Comparison of ENCODE assay signal across 22 cellular contexts in genomic region chr2:98281607-98282006, GRCh38.
"Had no signal": no experiment of that assay in that cellular context is flagged by ENCODE, and none has a peak within 500 bp of the region (broad histone marks: within the 10 kb centered on the region; RNA-seq: fewer than 3 reads in every experiment).

No MANE protein-coding gene starts in this region.

- H3K4me1 ChIP-seq: esophagus muscularis mucosa, left ventricle myocardium inferior, testis had no signal

- H3K9me3 Mint-ChIP-seq: activated CD4-positive, alpha-beta memory T cell treated with anti-CD3 and anti-CD28 coated beads for 36 hours; activated naive CD4-positive, alpha-beta T cell treated with anti-CD3 and anti-CD28 coated beads for 36 hours; type B pancreatic cell had no signal

- DNase-seq: activated B cell treated with CpG ODN at 0.5 μM for 24 hours; activated CD4-positive, alpha-beta memory T cell treated with anti-CD3 and anti-CD28 coated beads for 36 hours; activated CD4-positive, alpha-beta T cell treated with anti-CD3 and anti-CD28 coated beads for 48 hours; activated effector memory CD4-positive, alpha-beta T cell treated with Interleukin-2 at 50 U/mL for 16 hours; activated naive CD4-positive, alpha-beta T cell treated with anti-CD3 and anti-CD28 coated beads for 36 hours; activated T-cell treated with anti-CD3 and anti-CD28 coated beads, Interleukin-2, amount 50 U/mL, for 72 hours; amygdala; hippocampal formation; left ventricle myocardium inferior; occipital lobe; posterior cingulate gyrus; retina; stimulated activated CD4-positive, alpha-beta T cell treated with anti-CD3 and anti-CD28 coated beads, Interleukin-2, amount 100 ng/mL, for 48 hours; stimulated activated naive CD4-positive, alpha-beta T cell; T-helper 9 cell; testis had no signal

- H3K36me3 Mint-ChIP-seq: activated CD4-positive, alpha-beta memory T cell treated with anti-CD3 and anti-CD28 coated beads for 36 hours; type B pancreatic cell had no signal

- H3K27ac Mint-ChIP-seq: activated B cell treated with CpG ODN at 0.5 μM for 24 hours; activated CD4-positive, alpha-beta memory T cell treated with anti-CD3 and anti-CD28 coated beads for 36 hours; activated naive CD4-positive, alpha-beta T cell treated with anti-CD3 and anti-CD28 coated beads for 36 hours; activated T-cell treated with anti-CD3 and anti-CD28 coated beads, Interleukin-2, amount 50 U/mL, for 72 hours; type B pancreatic cell had no signal

- FAIRE-seq: bronchial epithelial cell, frontal cortex had no signal

- H3K27me3 ChIP-seq: testis had no signal

- H3K9me3 ChIP-seq: testis had no signal

- H3K4me3 ChIP-seq: coronary artery, esophagus muscularis mucosa, left ventricle myocardium inferior, testis had no signal

- H3K36me3 ChIP-seq: esophagus muscularis mucosa, left ventricle myocardium inferior had no signal

- H3K27ac ChIP-seq: coronary artery, esophagus muscularis mucosa, left ventricle myocardium inferior, testis had no signal

- H3K4me1 Mint-ChIP-seq: activated B cell treated with CpG ODN at 0.5 μM for 24 hours had no signal

- H3K4me3 Mint-ChIP-seq: activated B cell treated with CpG ODN at 0.5 μM for 24 hours; activated CD4-positive, alpha-beta memory T cell treated with anti-CD3 and anti-CD28 coated beads for 36 hours; activated naive CD4-positive, alpha-beta T cell treated with anti-CD3 and anti-CD28 coated beads for 36 hours; activated T-cell treated with anti-CD3 and anti-CD28 coated beads, Interleukin-2, amount 50 U/mL, for 72 hours; neural crest cell; type B pancreatic cell had no signal
